In the genomic region with DNA sequence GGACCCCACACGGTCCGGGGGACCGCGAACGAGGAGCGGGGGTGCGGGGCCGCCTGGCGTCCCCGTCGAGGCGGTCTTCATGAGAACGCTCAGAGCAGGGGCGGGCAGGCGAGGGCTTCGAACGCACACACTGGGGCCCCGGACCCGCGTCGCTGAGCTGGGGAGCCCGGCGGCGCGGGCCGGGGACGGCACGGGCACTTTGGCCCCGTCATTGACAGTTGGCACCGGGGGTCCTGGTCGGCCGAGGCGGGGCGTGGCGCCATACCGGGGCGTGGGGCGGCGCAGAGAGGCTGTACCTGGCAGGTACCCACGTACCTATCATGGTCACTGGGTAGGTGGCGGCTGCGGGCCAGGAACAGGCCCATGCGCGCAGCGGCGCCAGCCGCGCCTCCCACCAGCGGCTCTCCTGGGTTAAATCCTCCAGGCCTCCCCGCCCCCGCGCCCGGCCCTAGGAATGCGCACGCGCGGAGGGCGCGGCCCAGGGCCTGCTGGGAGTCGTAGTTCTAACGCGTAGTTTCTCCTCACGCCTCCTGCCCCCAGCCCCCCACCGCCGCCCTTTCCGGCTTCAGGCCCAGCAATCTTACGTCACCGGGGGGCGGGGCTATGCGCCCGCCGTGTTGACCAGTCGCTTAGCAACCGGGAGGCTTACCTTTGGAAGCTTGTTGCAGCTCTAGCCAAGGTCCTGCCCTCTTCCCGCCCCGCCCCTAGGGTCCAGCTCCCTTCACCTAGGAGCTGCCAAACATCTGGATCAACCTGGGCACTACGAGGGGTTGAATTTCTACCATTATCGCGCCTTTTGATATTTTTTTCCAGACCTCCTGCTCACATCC, we compare ENCODE assay signal across 1 cellular context.
TF ChIP-seq lines count a peak whose summit lies in the region.

A gene (plus strand): TSS at position 628 of the 830 bp plus-strand sequence.
A gene (minus strand): TSS at position 420 of the 830 bp plus-strand sequence.

TF ChIP-seq in H1, 55 proteins besides CTCF, POLR2A, EP300 and RAD21:
- TF ChIP-seq TAF1 (IDR thresholded peaks at IDR 0.05; ENCODE audit: low read depth, low read length) (peak; percentile 45; the same call in 1 of the 2 replicates), RFX5 (IDR thresholded peaks at IDR 0.05; ENCODE audit: borderline replicate concordance, low read depth, low read length) (no peak), PHF8 (conservative IDR thresholded peaks at IDR 0.05; ENCODE audit: low read depth, low read length) (peak; percentile 75), JUN (IDR thresholded peaks at IDR 0.05; ENCODE audit: low read depth, low read length) (peak; percentile 64), NANOG (IDR thresholded peaks at IDR 0.05; ENCODE audit: insufficient read depth, low read depth, low read length, poor library complexity, severe bottlenecking) (no peak), JUND (IDR thresholded peaks at IDR 0.05; ENCODE audit: low read length) (peak; percentile 50; the same call in 1 of the 2 replicates), ASH2L (IDR thresholded peaks at IDR 0.05; ENCODE audit: low read length) (peak; percentile 60), CHD2 (IDR thresholded peaks at IDR 0.05; ENCODE audit: low read length) (peak; percentile 45; the same call in 1 of the 2 replicates), CEBPB (IDR thresholded peaks at IDR 0.05; ENCODE audit: low read depth, low read length) (peak; percentile 82), NRF1 (IDR thresholded peaks at IDR 0.05; ENCODE audit: low read depth, low read length) (peak; percentile 48), SIX5 (IDR thresholded peaks at IDR 0.05; ENCODE audit: low read depth, low read length) (peak; percentile 59), RBBP5 (IDR thresholded peaks at IDR 0.05; ENCODE audit: borderline replicate concordance, low read depth, low read length) (peak; percentile 82; the same call in 1 of the 2 replicates), SIRT6 (IDR thresholded peaks at IDR 0.05; ENCODE audit: low read length) (no peak), EGR1 (IDR thresholded peaks at IDR 0.05; ENCODE audit: borderline replicate concordance, low read depth, low read length) (peak; percentile 98), SIN3A (conservative IDR thresholded peaks at IDR 0.05 in 1 of 2, IDR thresholded peaks at IDR 0.05 in 1 of 2; ENCODE audit: low read depth in 1 of 2, low read length in 2 of 2) (peak; percentile 14 to 69; a peak in 2 of 4 replicates), POU5F1 (IDR thresholded peaks at IDR 0.05; ENCODE audit: low read depth, low read length) (no peak), HDAC6 (IDR thresholded peaks at IDR 0.05; ENCODE audit: low read depth, low read length) (no peak), KDM4A (IDR thresholded peaks at IDR 0.05; ENCODE audit: low read depth, low read length, severe bottlenecking) (peak; percentile 82), GABPA (IDR thresholded peaks at IDR 0.05; ENCODE audit: borderline replicate concordance, insufficient read depth, low read length) (no peak), POLR2AphosphoS5 (IDR thresholded peaks at IDR 0.05; ENCODE audit: low read depth, low read length) (peak; percentile 45), SAP30 (IDR thresholded peaks at IDR 0.05; ENCODE audit: insufficient read depth, insufficient replicate concordance, low read length) (no peak), CREB1 (IDR thresholded peaks at IDR 0.05) (peak; percentile 88), SP1 (IDR thresholded peaks at IDR 0.05; ENCODE audit: low read depth, low read length) (peak; percentile 80; the same call in 1 of the 2 replicates), HDAC2 (IDR thresholded peaks at IDR 0.05; ENCODE audit: borderline replicate concordance in 1 of 2, low read depth in 2 of 2, low read length in 2 of 2) (peak in 1 of 2 experiments; percentile 63; a peak in 1 of 4 replicates), TBP (IDR thresholded peaks at IDR 0.05; ENCODE audit: low read depth, low read length) (peak; percentile 68; the same call in 1 of the 2 replicates)
- TF ChIP-seq, protein P1, sequence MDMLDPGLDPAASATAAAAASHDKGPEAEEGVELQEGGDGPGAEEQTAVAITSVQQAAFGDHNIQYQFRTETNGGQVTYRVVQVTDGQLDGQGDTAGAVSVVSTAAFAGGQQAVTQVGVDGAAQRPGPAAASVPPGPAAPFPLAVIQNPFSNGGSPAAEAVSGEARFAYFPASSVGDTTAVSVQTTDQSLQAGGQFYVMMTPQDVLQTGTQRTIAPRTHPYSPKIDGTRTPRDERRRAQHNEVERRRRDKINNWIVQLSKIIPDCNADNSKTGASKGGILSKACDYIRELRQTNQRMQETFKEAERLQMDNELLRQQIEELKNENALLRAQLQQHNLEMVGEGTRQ (IDR thresholded peaks at IDR 0.05; ENCODE audit: low read length) = 0 out of 2 replicates have a peak, but pooled peaks have one; percentile 13
- TF ChIP-seq, protein P2, sequence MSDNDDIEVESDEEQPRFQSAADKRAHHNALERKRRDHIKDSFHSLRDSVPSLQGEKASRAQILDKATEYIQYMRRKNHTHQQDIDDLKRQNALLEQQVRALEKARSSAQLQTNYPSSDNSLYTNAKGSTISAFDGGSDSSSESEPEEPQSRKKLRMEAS (IDR thresholded peaks at IDR 0.05) = 0 out of 2 replicates have a peak, but pooled peaks have one; percentile 10
- TF ChIP-seq, protein P3, sequence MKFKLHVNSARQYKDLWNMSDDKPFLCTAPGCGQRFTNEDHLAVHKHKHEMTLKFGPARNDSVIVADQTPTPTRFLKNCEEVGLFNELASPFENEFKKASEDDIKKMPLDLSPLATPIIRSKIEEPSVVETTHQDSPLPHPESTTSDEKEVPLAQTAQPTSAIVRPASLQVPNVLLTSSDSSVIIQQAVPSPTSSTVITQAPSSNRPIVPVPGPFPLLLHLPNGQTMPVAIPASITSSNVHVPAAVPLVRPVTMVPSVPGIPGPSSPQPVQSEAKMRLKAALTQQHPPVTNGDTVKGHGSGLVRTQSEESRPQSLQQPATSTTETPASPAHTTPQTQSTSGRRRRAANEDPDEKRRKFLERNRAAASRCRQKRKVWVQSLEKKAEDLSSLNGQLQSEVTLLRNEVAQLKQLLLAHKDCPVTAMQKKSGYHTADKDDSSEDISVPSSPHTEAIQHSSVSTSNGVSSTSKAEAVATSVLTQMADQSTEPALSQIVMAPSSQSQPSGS (IDR thresholded peaks at IDR 0.05; ENCODE audit: low read length) = no peak
- TF ChIP-seq, protein P4, sequence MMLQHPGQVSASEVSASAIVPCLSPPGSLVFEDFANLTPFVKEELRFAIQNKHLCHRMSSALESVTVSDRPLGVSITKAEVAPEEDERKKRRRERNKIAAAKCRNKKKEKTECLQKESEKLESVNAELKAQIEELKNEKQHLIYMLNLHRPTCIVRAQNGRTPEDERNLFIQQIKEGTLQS (IDR thresholded peaks at IDR 0.05; ENCODE audit: insufficient read depth, low read depth, low read length) = peak; percentile 65
